10 cellular contexts compared by ENCODE assay signal in genomic region chr3:192570757-192571156, GRCh38.
DNase-seq lines count a peak whose midpoint lies in the region; ATAC-seq, FAIRE-seq and TF ChIP-seq lines count a peak whose summit lies in the region.
"Had no signal": no experiment of that assay in that cellular context is flagged by ENCODE, and none has a peak within 500 bp of the region (broad histone marks: within the 10 kb centered on the region; RNA-seq: fewer than 3 reads in every experiment).

No MANE protein-coding gene starts in this region.

- WGBS in liver: 19% methylated on average over 4 of the region's 4 CpGs
- WGBS in HepG2 (ENCODE audit: low lambda C conversion rate): 33% methylated on average over 4 of the region's 4 CpGs

- DNase-seq in HepG2 (ENCODE audit: low spot score) (no peak), caudate nucleus (lab: John Stamatoyannopoulos, UW) (peak in 1 of 61 donors; percentile 24), amniotic stem cell (lab: John Stamatoyannopoulos, UW) (no peak), immature natural killer cell (no peak)
- DNase-seq in activated CD4-positive, alpha-beta T cell treated with anti-CD3 and anti-CD28 coated beads, Interleukin-2, amount 10 ng/mL, durations not matched to agents 24 days and 14 days: no peak

- ATAC-seq in HepG2: no peak
- no peak for ATAC-seq in HG02884 (IDR thresholded peaks at IDR 0.05; ENCODE audit: unreplicated experiment)

- peaks cover 0 to 2% (median 0%) of the 10 kb centered on the region in 3 donors for H3K27me3 Mint-ChIP-seq in immature natural killer cell (ENCODE audit: low read depth in 3 of 3)
- H3K27me3 Mint-ChIP-seq in activated CD4-positive, alpha-beta T cell treated with anti-CD3 and anti-CD28 coated beads, Interleukin-2, amount 10 ng/mL, durations not matched to agents 24 days and 14 days: peaks cover 32% of the 10 kb centered on the region

- no peaks in the 10 kb centered on the region for H3K36me3 Mint-ChIP-seq in immature natural killer cell
- no peaks in the 10 kb centered on the region for H3K36me3 Mint-ChIP-seq in activated CD4-positive, alpha-beta T cell treated with anti-CD3 and anti-CD28 coated beads, Interleukin-2, amount 10 ng/mL, durations not matched to agents 24 days and 14 days (ENCODE audit: low read depth)

- no peaks in the 10 kb centered on the region for H3K9me3 ChIP-seq in liver (ENCODE audit: control insufficient read depth in 4 of 4, low read length in 3 of 4)
- H3K9me3 ChIP-seq in HepG2 (ENCODE audit: low read length): no peaks in the 10 kb centered on the region
- no peaks in the 10 kb centered on the region for H3K9me3 ChIP-seq in mucosa of rectum (ENCODE audit: control insufficient read depth in 2 of 2, low read length in 2 of 2)
- H3K9me3 ChIP-seq: left lung had no signal

- H3K9me3 Mint-ChIP-seq in immature natural killer cell: peaks cover 0 to 8% (median 3%) of the 10 kb centered on the region in 6 donors
- H3K9me3 Mint-ChIP-seq in activated CD4-positive, alpha-beta T cell treated with anti-CD3 and anti-CD28 coated beads, Interleukin-2, amount 10 ng/mL, durations not matched to agents 24 days and 14 days: no peaks in the 10 kb centered on the region
- H3K9me3 Mint-ChIP-seq: activated naive CD4-positive, alpha-beta T cell treated with anti-CD3 and anti-CD28 coated beads for 36 hours had no signal

- H3K36me3 ChIP-seq in liver (ENCODE audit: control insufficient read depth in 4 of 4, insufficient read depth in 3 of 4, low read depth in 1 of 4, low read length in 3 of 4) (no peaks in the 10 kb centered on the region), HepG2 (replicated peaks in 1 of 2; ENCODE audit: control insufficient read depth in 1 of 2, insufficient read depth in 2 of 2, low read length in 2 of 2) (no peaks in the 10 kb centered on the region), mucosa of rectum (ENCODE audit: control insufficient read depth in 2 of 2, insufficient read depth in 2 of 2, low read length in 2 of 2) (no peaks in the 10 kb centered on the region)
- H3K36me3 ChIP-seq: left lung had no signal

- TF ChIP-seq RAD21 in liver (IDR thresholded peaks at IDR 0.05) (no peak), HepG2 (CRISPR knock-in tag; IDR thresholded peaks at IDR 0.05) (no peak)

- no peaks in the 10 kb centered on the region for H3K79me2 ChIP-seq in HepG2 (ENCODE audit: insufficient read depth, low read length)

- H3K4me3 Mint-ChIP-seq in immature natural killer cell: no peak overlapping the region
- H3K4me3 Mint-ChIP-seq in activated CD4-positive, alpha-beta T cell treated with anti-CD3 and anti-CD28 coated beads, Interleukin-2, amount 10 ng/mL, durations not matched to agents 24 days and 14 days: no peak overlapping the region

- no TSS peak for BruUV-seq in HepG2 (replicated peaks; lab: Mats Ljungman, UMichigan)

- H3K4me3 ChIP-seq in liver (ENCODE audit: low read depth in 1 of 3, low read length in 3 of 3): peak overlapping the region; percentile 36 to 45 (median 39)
- H3K4me3 ChIP-seq in HepG2 (replicated peaks in 1 of 3; ENCODE audit: insufficient read depth in 1 of 3, low read depth in 2 of 3, low read length in 3 of 3): no peak overlapping the region
- peak overlapping the region; percentile 3 to 10 for H3K4me3 ChIP-seq in mucosa of rectum (ENCODE audit: low read length in 2 of 2)

- no peak overlapping the region for H2AFZ ChIP-seq in HepG2 (ENCODE audit: low read length)

- no peak for FAIRE-seq in HepG2 (lab: Jason Lieb, UNC)

- H4K20me1 ChIP-seq in HepG2 (ENCODE audit: insufficient read depth, low read length): no peaks in the 10 kb centered on the region

- POLR2A ChIA-PET in HepG2 (lab: Yijun Ruan, JAX): no interaction called here

- TF ChIP-seq EP300 in HepG2 (IDR thresholded peaks at IDR 0.05; ENCODE audit: low read depth in 2 of 2, low read length in 2 of 2) (no peak), HepG2 (CRISPR knock-in tag; IDR thresholded peaks at IDR 0.05; ENCODE audit: borderline replicate concordance) (no peak)

- CTCF ChIA-PET in HepG2 (lab: Yijun Ruan, JAX; ENCODE audit: low intra/inter-chr PET ratio, low total read pairs): no interaction called here

- H3K4me1 Mint-ChIP-seq in immature natural killer cell: no peaks in the 10 kb centered on the region
- H3K4me1 Mint-ChIP-seq in activated CD4-positive, alpha-beta T cell treated with anti-CD3 and anti-CD28 coated beads, Interleukin-2, amount 10 ng/mL, durations not matched to agents 24 days and 14 days: peaks cover 5% of the 10 kb centered on the region

- in situ Hi-C loops in HepG2 (cut with HindIII; ENCODE audit: extremely low pct_ligation_motif_present, low pct_unique_long_range_greater_than_20kb): loop anchor here (25.0 kb wide), 1 partner anchor 992 kb away; the partner anchor contains the start of gene ATP13A4

- H3K4me2 ChIP-seq in HepG2 (ENCODE audit: low read depth, low read length): no peak overlapping the region

- H3K4me1 ChIP-seq in liver (ENCODE audit: control insufficient read depth in 4 of 4, insufficient read depth in 4 of 4, low read length in 3 of 4) (peaks cover 0 to 16% (median 8%) of the 10 kb centered on the region in 4 donors), HepG2 (ENCODE audit: insufficient read depth, low read length) (no peaks in the 10 kb centered on the region), mucosa of rectum (ENCODE audit: control insufficient read depth in 2 of 2, insufficient read depth in 2 of 2, low read length in 2 of 2) (peaks cover 0 to 5% of the 10 kb centered on the region in 2 donors)
- H3K4me1 ChIP-seq: left lung had no signal

- intact Hi-C loops in HepG2 (cut with micrococcal nuclease; ENCODE audit: unreplicated experiment): no loop called here
- intact Hi-C loops in activated CD4-positive, alpha-beta T cell treated with anti-CD3 and anti-CD28 coated beads, Interleukin-2, amount 10 ng/mL, durations not matched to agents 24 days and 14 days (cut with micrococcal nuclease): loop anchor here (5.0 kb wide), 1 partner anchor 1328 kb away; no protein-coding TSS in a partner anchor

- H3K27me3 ChIP-seq in liver (ENCODE audit: control insufficient read depth in 4 of 4, insufficient read depth in 4 of 4, low read length in 3 of 4) (no peaks in the 10 kb centered on the region), HepG2 (ENCODE audit: control insufficient read depth in 1 of 2, insufficient read depth in 2 of 2, low read length in 2 of 2) (0 out of 5 replicates have a peak, but pooled peaks cover 0 to 4% of the 10 kb centered on the region in 2 experiments), mucosa of rectum (ENCODE audit: control insufficient read depth in 2 of 2, insufficient read depth in 2 of 2, low read length in 2 of 2) (no peaks in the 10 kb centered on the region)

- no peak for TF ChIP-seq POLR2A in HepG2 (IDR thresholded peaks at IDR 0.05; ENCODE audit: insufficient read depth in 1 of 2, low read depth in 2 of 2, low read length in 2 of 2)

- no peak overlapping the region for H3K27ac Mint-ChIP-seq in immature natural killer cell
- no peak overlapping the region for H3K27ac Mint-ChIP-seq in activated CD4-positive, alpha-beta T cell treated with anti-CD3 and anti-CD28 coated beads, Interleukin-2, amount 10 ng/mL, durations not matched to agents 24 days and 14 days
- H3K27ac Mint-ChIP-seq: activated naive CD4-positive, alpha-beta T cell treated with anti-CD3 and anti-CD28 coated beads for 36 hours had no signal

- peak overlapping the region; percentile 68 to 72 for H3K27ac ChIP-seq in liver (ENCODE audit: low read depth in 1 of 2, low read length in 2 of 2)
- H3K27ac ChIP-seq in HepG2 (ENCODE audit: extremely low read length, insufficient read depth, low read length): no peak overlapping the region
- H3K27ac ChIP-seq in caudate nucleus (ENCODE audit: low read depth, low read length): peak overlapping the region; percentile 42
- H3K27ac ChIP-seq in mucosa of rectum (ENCODE audit: low read depth in 2 of 2, low read length in 2 of 2): no peak overlapping the region
- H3K27ac ChIP-seq: left lung had no signal

- H3K9ac ChIP-seq in liver (ENCODE audit: low read depth in 1 of 2, low read length in 2 of 2): peak overlapping the region in 1 of 2 donors; percentile 58
- no peak overlapping the region for H3K9ac ChIP-seq in HepG2 (ENCODE audit: insufficient read depth, low read depth, low read length)
- H3K9ac ChIP-seq in mucosa of rectum (ENCODE audit: low read depth in 1 of 2, low read length in 2 of 2): no peak overlapping the region

- TF ChIP-seq CTCF in liver (IDR thresholded peaks at IDR 0.05; ENCODE audit: low read depth, low read length, missing input control): no peak
- TF ChIP-seq CTCF in HepG2 (CRISPR knock-in tag; IDR thresholded peaks at IDR 0.05): no peak

TF ChIP-seq in liver, 16 proteins besides CTCF, POLR2A, EP300 and RAD21 (continues in another document):
- TF ChIP-seq HNF4A (conservative IDR thresholded peaks at IDR 0.05): no peak
- peak; percentile 13 for TF ChIP-seq TAF1 (conservative IDR thresholded peaks at IDR 0.05)

TF ChIP-seq in HepG2, 621 proteins besides CTCF, POLR2A, EP300 and RAD21 (continues in another document):
- TF ChIP-seq MEF2D (CRISPR knock-in tag; IDR thresholded peaks at IDR 0.05): no peak
- no peak for TF ChIP-seq NR3C1 (CRISPR knock-in tag; IDR thresholded peaks at IDR 0.05)
- TF ChIP-seq PITX1 (CRISPR knock-in tag; IDR thresholded peaks at IDR 0.05): no peak
- no peak for TF ChIP-seq SP1 (IDR thresholded peaks at IDR 0.05)
- TF ChIP-seq SP1 (CRISPR knock-in tag; IDR thresholded peaks at IDR 0.05): no peak
- TF ChIP-seq MIXL1 (CRISPR knock-in tag; IDR thresholded peaks at IDR 0.05): no peak
- no peak for TF ChIP-seq RXRB (CRISPR knock-in tag; IDR thresholded peaks at IDR 0.05; ENCODE audit: borderline replicate concordance)
- TF ChIP-seq ZNF468 (CRISPR knock-in tag; IDR thresholded peaks at IDR 0.05): no peak
- TF ChIP-seq TGIF2 (CRISPR knock-in tag; IDR thresholded peaks at IDR 0.05): no peak
- no peak for TF ChIP-seq UBTF (CRISPR knock-in tag; IDR thresholded peaks at IDR 0.05)
- no peak for TF ChIP-seq NBN (conservative IDR thresholded peaks at IDR 0.05)

Comparison
In these comparisons a context has a peak if more than half of its experiments do, and no peak if none do; other contexts are left out.
1. H3K27ac ChIP-seq: peak in liver (2 of 2) and caudate nucleus (single experiment); none in HepG2 (single experiment) and mucosa of rectum (0 of 2).
2. H3K4me3 ChIP-seq: peak in liver (3 of 3) and mucosa of rectum (2 of 2); none in HepG2 (0 of 3).